Comparison of ENCODE assay signal across 2 cellular contexts in genomic region chr14:94341654-94342333, GRCh38.
A peak's percentile ranks its signal among the peaks of the same experiment; 100 is the strongest.
TF ChIP-seq lines count a peak whose summit lies in the region.

No MANE protein-coding gene starts in this region.

TF ChIP-seq in HEK293, 187 proteins besides CTCF, POLR2A, EP300 and RAD21:
- TF ChIP-seq ZNF48 (tag by site-specific recombination; IDR thresholded peaks at IDR 0.05) (no peak), ZFHX2 (tag by site-specific recombination; conservative IDR thresholded peaks at IDR 0.05) (peak; percentile 93), ZNF214 (tag by site-specific recombination; IDR thresholded peaks at IDR 0.05; ENCODE audit: borderline replicate concordance) (no peak), ZBTB21 (tag by site-specific recombination; IDR thresholded peaks at IDR 0.05) (0 out of 2 replicates have a peak, but pooled peaks have one; percentile 12), SALL2 (tag by site-specific recombination; IDR thresholded peaks at IDR 0.05; ENCODE audit: borderline replicate concordance) (no peak), HOXD13 (CRISPR knock-in tag; IDR thresholded peaks at IDR 0.05; ENCODE audit: borderline replicate concordance) (no peak), ZNF596 (tag by site-specific recombination; IDR thresholded peaks at IDR 0.05) (no peak), REPIN1 (tag by site-specific recombination; IDR thresholded peaks at IDR 0.05; ENCODE audit: low read depth) (no peak), HOXA7 (CRISPR knock-in tag; IDR thresholded peaks at IDR 0.05; ENCODE audit: borderline replicate concordance) (no peak), HOXC10 (CRISPR knock-in tag; IDR thresholded peaks at IDR 0.05) (no peak), EGR2 (tag by site-specific recombination; IDR thresholded peaks at IDR 0.05; ENCODE audit: low read depth) (peak; percentile 75), KLF10 (tag by site-specific recombination; IDR thresholded peaks at IDR 0.05) (no peak), ZNF19 (tag by site-specific recombination; IDR thresholded peaks at IDR 0.05; ENCODE audit: low read depth) (no peak), ZNF292 (tag by site-specific recombination; IDR thresholded peaks at IDR 0.05; ENCODE audit: borderline replicate concordance, low read depth) (no peak), ZNF548 (tag by site-specific recombination; IDR thresholded peaks at IDR 0.05) (no peak), ZNF560 (tag by site-specific recombination; IDR thresholded peaks at IDR 0.05; ENCODE audit: borderline replicate concordance) (peak; percentile 73; the same call in 1 of the 2 replicates), ZNF138 (tag by site-specific recombination; IDR thresholded peaks at IDR 0.05; ENCODE audit: borderline replicate concordance) (no peak), HIC1 (tag by site-specific recombination; IDR thresholded peaks at IDR 0.05) (no peak), ZNF341 (tag by site-specific recombination; IDR thresholded peaks at IDR 0.05; ENCODE audit: low read depth) (no peak), ZNF623 (tag by site-specific recombination; IDR thresholded peaks at IDR 0.05) (no peak), ZBTB17 (tag by site-specific recombination; IDR thresholded peaks at IDR 0.05) (no peak), ZNF23 (tag by site-specific recombination; IDR thresholded peaks at IDR 0.05; ENCODE audit: borderline replicate concordance) (no peak), ZNF302 (tag by site-specific recombination; IDR thresholded peaks at IDR 0.05; ENCODE audit: low read depth) (no peak), ZNF26 (tag by site-specific recombination; IDR thresholded peaks at IDR 0.05) (no peak), SCRT2 (tag by site-specific recombination; IDR thresholded peaks at IDR 0.05) (peak; percentile 27; the same call in 1 of the 2 replicates), FEZF1 (tag by site-specific recombination; IDR thresholded peaks at IDR 0.05) (no peak)
- TF ChIP-seq, protein P1, sequence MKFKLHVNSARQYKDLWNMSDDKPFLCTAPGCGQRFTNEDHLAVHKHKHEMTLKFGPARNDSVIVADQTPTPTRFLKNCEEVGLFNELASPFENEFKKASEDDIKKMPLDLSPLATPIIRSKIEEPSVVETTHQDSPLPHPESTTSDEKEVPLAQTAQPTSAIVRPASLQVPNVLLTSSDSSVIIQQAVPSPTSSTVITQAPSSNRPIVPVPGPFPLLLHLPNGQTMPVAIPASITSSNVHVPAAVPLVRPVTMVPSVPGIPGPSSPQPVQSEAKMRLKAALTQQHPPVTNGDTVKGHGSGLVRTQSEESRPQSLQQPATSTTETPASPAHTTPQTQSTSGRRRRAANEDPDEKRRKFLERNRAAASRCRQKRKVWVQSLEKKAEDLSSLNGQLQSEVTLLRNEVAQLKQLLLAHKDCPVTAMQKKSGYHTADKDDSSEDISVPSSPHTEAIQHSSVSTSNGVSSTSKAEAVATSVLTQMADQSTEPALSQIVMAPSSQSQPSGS (tag by site-specific recombination; IDR thresholded peaks at IDR 0.05; ENCODE audit: low read depth), result peak; percentile 64
- TF ChIP-seq, protein P2, sequence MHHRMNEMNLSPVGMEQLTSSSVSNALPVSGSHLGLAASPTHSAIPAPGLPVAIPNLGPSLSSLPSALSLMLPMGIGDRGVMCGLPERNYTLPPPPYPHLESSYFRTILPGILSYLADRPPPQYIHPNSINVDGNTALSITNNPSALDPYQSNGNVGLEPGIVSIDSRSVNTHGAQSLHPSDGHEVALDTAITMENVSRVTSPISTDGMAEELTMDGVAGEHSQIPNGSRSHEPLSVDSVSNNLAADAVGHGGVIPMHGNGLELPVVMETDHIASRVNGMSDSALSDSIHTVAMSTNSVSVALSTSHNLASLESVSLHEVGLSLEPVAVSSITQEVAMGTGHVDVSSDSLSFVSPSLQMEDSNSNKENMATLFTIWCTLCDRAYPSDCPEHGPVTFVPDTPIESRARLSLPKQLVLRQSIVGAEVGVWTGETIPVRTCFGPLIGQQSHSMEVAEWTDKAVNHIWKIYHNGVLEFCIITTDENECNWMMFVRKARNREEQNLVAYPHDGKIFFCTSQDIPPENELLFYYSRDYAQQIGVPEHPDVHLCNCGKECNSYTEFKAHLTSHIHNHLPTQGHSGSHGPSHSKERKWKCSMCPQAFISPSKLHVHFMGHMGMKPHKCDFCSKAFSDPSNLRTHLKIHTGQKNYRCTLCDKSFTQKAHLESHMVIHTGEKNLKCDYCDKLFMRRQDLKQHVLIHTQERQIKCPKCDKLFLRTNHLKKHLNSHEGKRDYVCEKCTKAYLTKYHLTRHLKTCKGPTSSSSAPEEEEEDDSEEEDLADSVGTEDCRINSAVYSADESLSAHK (tag by site-specific recombination; IDR thresholded peaks at IDR 0.05), result no peak

TF ChIP-seq in HepG2, 621 proteins besides CTCF, POLR2A, EP300 and RAD21:
- TF ChIP-seq, protein P3, sequence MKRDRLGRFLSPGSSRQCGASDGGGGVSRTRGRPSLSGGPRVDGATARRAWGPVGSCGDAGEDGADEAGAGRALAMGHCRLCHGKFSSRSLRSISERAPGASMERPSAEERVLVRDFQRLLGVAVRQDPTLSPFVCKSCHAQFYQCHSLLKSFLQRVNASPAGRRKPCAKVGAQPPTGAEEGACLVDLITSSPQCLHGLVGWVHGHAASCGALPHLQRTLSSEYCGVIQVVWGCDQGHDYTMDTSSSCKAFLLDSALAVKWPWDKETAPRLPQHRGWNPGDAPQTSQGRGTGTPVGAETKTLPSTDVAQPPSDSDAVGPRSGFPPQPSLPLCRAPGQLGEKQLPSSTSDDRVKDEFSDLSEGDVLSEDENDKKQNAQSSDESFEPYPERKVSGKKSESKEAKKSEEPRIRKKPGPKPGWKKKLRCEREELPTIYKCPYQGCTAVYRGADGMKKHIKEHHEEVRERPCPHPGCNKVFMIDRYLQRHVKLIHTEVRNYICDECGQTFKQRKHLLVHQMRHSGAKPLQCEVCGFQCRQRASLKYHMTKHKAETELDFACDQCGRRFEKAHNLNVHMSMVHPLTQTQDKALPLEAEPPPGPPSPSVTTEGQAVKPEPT (CRISPR knock-in tag; IDR thresholded peaks at IDR 0.05; ENCODE audit: low read depth), result no peak
- no peak for TF ChIP-seq HMG20B (CRISPR knock-in tag; conservative IDR thresholded peaks at IDR 0.05)
- no peak for TF ChIP-seq SSRP1 (CRISPR knock-in tag; IDR thresholded peaks at IDR 0.05)
- TF ChIP-seq ZNF253 (CRISPR knock-in tag; IDR thresholded peaks at IDR 0.05; ENCODE audit: borderline replicate concordance), result no peak
- TF ChIP-seq, protein P4, sequence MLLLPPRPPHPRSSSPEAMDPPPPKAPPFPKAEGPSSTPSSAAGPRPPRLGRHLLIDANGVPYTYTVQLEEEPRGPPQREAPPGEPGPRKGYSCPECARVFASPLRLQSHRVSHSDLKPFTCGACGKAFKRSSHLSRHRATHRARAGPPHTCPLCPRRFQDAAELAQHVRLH (CRISPR knock-in tag; IDR thresholded peaks at IDR 0.05; ENCODE audit: borderline replicate concordance, low read depth), result no peak
- TF ChIP-seq ZNF629 (CRISPR knock-in tag; conservative IDR thresholded peaks at IDR 0.05), result no peak
- no peak for TF ChIP-seq ZNF142 (CRISPR knock-in tag; IDR thresholded peaks at IDR 0.05)
- no peak for TF ChIP-seq SRY (CRISPR knock-in tag; IDR thresholded peaks at IDR 0.05)
- no peak for TF ChIP-seq MAFF (IDR thresholded peaks at IDR 0.05; ENCODE audit: low read depth, low read length)
- TF ChIP-seq, protein P5, sequence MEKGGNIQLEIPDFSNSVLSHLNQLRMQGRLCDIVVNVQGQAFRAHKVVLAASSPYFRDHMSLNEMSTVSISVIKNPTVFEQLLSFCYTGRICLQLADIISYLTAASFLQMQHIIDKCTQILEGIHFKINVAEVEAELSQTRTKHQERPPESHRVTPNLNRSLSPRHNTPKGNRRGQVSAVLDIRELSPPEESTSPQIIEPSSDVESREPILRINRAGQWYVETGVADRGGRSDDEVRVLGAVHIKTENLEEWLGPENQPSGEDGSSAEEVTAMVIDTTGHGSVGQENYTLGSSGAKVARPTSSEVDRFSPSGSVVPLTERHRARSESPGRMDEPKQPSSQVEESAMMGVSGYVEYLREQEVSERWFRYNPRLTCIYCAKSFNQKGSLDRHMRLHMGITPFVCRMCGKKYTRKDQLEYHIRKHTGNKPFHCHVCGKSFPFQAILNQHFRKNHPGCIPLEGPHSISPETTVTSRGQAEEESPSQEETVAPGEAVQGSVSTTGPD (CRISPR knock-in tag; IDR thresholded peaks at IDR 0.05), result no peak
- TF ChIP-seq CREB1 (IDR thresholded peaks at IDR 0.05), result peak; percentile 55; the same call in 1 of the 2 replicates
- TF ChIP-seq CREB1 (CRISPR knock-in tag; IDR thresholded peaks at IDR 0.05), result no peak
- TF ChIP-seq MIXL1 (CRISPR knock-in tag; IDR thresholded peaks at IDR 0.05), result no peak
- peak; percentile 82 for TF ChIP-seq ATF7 (IDR thresholded peaks at IDR 0.05)
- TF ChIP-seq ATF7 (CRISPR knock-in tag; IDR thresholded peaks at IDR 0.05), result no peak
